10 cellular contexts compared by ENCODE assay signal in genomic region chr3:102529452-102529851, GRCh38.
A peak's percentile ranks its signal among the peaks of the same experiment; 100 is the strongest.
DNase-seq lines count a peak whose midpoint lies in the region; ATAC-seq and TF ChIP-seq lines count a peak whose summit lies in the region.
"Had no signal": no experiment of that assay in that cellular context is flagged by ENCODE, and none has a peak within 500 bp of the region (broad histone marks: within the 10 kb centered on the region; RNA-seq: fewer than 3 reads in every experiment).

No MANE protein-coding gene starts in this region.

- no peak overlapping the region for H3K27ac ChIP-seq in coronary artery

- DNase-seq in NT2/D1 (ENCODE audit: low read depth, low spot score) = peak; percentile 25
- peak; percentile 1 for DNase-seq in fibroblast of peridontal ligament (ENCODE audit: extremely low read depth)
- no peak for DNase-seq in osteocyte (ENCODE audit: extremely low spot score, unreplicated experiment)
- no peak for DNase-seq in GM13976 (ENCODE audit: low spot score)
- DNase-seq in coronary artery (ENCODE audit: low spot score) = no peak
- DNase-seq in hippocampal formation (lab: John Stamatoyannopoulos, UW) = no peak
- DNase-seq: activated naive CD4-positive, alpha-beta T cell treated with anti-CD3 and anti-CD28 coated beads, Interleukin-2, amount 50 U/mL, for 16 hours; midbrain had no signal

- no peak overlapping the region for H3K4me3 Mint-ChIP-seq in osteocyte (ENCODE audit: unreplicated experiment)

- H3K4me3 ChIP-seq in NT2/D1 (ENCODE audit: insufficient read length, low read depth) (no peak overlapping the region), coronary artery (no peak overlapping the region)

- H3K9ac ChIP-seq in NT2/D1 (ENCODE audit: insufficient read length, low read depth) = no peak overlapping the region

- H3K9me3 ChIP-seq in NT2/D1 (ENCODE audit: insufficient read depth, low read length) = no peaks in the 10 kb centered on the region

- no peaks in the 10 kb centered on the region for H3K27me3 ChIP-seq in NT2/D1 (ENCODE audit: insufficient read depth, insufficient read length)

- 0 out of 2 replicates have a peak, but pooled peaks have one; percentile 3 for TF ChIP-seq CTCF in GM12874 (IDR thresholded peaks at IDR 0.05; ENCODE audit: insufficient read depth, low read depth, low read length)
- peak; percentile 34 for TF ChIP-seq CTCF in osteocyte (IDR thresholded peaks at IDR 0.05)
- TF ChIP-seq CTCF in GM13976 (IDR thresholded peaks at IDR 0.05; ENCODE audit: borderline replicate concordance, control extremely low read depth, extremely low read depth, insufficient read depth, missing control alignments) = no peak
- TF ChIP-seq CTCF in coronary artery (IDR thresholded peaks at IDR 0.05) = no peak

- H3K36me3 Mint-ChIP-seq in osteocyte (ENCODE audit: unreplicated experiment) = no peaks in the 10 kb centered on the region

- no peaks in the 10 kb centered on the region for H3K9me3 Mint-ChIP-seq in osteocyte (ENCODE audit: unreplicated experiment)

- H3K27me3 Mint-ChIP-seq in osteocyte (ENCODE audit: unreplicated experiment) = peaks cover 24% of the 10 kb centered on the region

- no peaks in the 10 kb centered on the region for H3K4me1 ChIP-seq in NT2/D1 (ENCODE audit: insufficient read depth, insufficient read length)

- H3K36me3 ChIP-seq in NT2/D1 (ENCODE audit: insufficient read depth, insufficient read length, low read length) = no peaks in the 10 kb centered on the region

- in situ Hi-C loops in GM13976 (cut with MboI; ENCODE audit: low sequenced_read_pairs, unreplicated experiment) = no loop called here

- no peaks in the 10 kb centered on the region for H3K4me1 Mint-ChIP-seq in osteocyte (ENCODE audit: unreplicated experiment)

- ATAC-seq in HG03280 (IDR thresholded peaks at IDR 0.05; ENCODE audit: unreplicated experiment) = no peak

- H3K27ac Mint-ChIP-seq in osteocyte (ENCODE audit: unreplicated experiment) = no peak overlapping the region

Comparison
In these comparisons a context has a peak if more than half of its experiments do, and no peak if none do; other contexts are left out.
1. CTCF ChIP-seq: peak in GM12874 (single experiment) and osteocyte (single experiment); none in GM13976 (single experiment) and coronary artery (single experiment).
2. DNase-seq: peak in NT2/D1 (single experiment) and fibroblast of peridontal ligament (single experiment); none in osteocyte (single experiment), GM13976 (single experiment), coronary artery (single experiment) and hippocampal formation (0 of 2).